20 cellular contexts compared by ENCODE assay signal in the genomic region with DNA sequence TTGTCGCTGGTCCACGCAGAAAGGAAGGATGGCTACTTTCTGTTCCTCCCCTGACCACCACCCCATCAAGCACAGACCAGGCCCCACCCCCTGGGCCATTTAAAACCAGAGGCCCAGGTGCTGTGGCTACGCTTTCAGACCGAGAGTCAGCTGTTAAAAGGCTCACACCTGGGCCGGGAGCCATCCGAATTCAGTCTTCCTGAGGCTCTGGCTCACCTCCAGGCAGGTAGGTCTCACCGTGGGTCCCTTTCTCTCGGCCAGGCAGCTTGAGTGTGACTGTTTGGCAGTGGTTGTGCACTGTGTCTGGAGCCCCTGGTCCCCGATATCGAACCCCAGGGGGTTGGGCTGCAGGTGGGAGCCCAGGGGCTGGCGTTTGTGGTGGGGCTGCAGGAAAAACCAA. TPM values are rescaled to one million over a fixed set of nuclear protein-coding genes. Genes with fewer than 3 reads are reported as not detected.
"Had no signal": no experiment of that assay in that cellular context is flagged by ENCODE, and none has a peak within 500 bp of the region (broad histone marks: within the 10 kb centered on the region; RNA-seq: fewer than 3 reads in every experiment).

No MANE protein-coding gene starts in this region.

- H3K9ac ChIP-seq: SK-N-SH had no signal

- H3K9me3 ChIP-seq: SK-N-SH had no signal

- H3K27me3 ChIP-seq: MG63 had no signal

- DNase-seq: Karpas-422, KG1, MG63, NCI-H1092, NCI-H1417, NCI-H1436 treated with DMSO at 0.1 percent for 48 hours, NCI-H1694, NCI-H187 treated with DMSO at 0.1 percent for 48 hours, NCI-H2029 treated with DMSO at 0.1 percent for 48 hours, NCI-H2171 treated with DMSO at 0.1 percent for 48 hours, NCI-H345, NCI-H446 treated with DMSO at 0.1 percent for 48 hours, NCI-H510A treated with DMSO at 0.1 percent for 48 hours, NCI-H526, NCI-H82, SHP77, SK-N-SH, SW 1271, T-cell had no signal

- H3K4me2 ChIP-seq: SK-N-SH had no signal

- H3K4me3 ChIP-seq: MG63 had no signal

- H3K36me3 ChIP-seq: MG63 had no signal

- ATAC-seq: T-cell had no signal

- H3K27ac ChIP-seq: RWPE1 had no signal

RNA-seq across cellular contexts. Expression of a gene that starts 7.2 kb away (rescaled TPM):
- total RNA-seq: T-cell had no signal
